Comparison of ENCODE assay signal across 8 cellular contexts in genomic region chr20:31691646-31692275, GRCh38. TPM values are rescaled to one million over a fixed set of nuclear protein-coding genes. Genes with fewer than 3 reads are reported as not detected.
DNase-seq lines count a peak whose midpoint lies in the region; ATAC-seq, FAIRE-seq and TF ChIP-seq lines count a peak whose summit lies in the region.

No MANE protein-coding gene starts in this region.

- peaks cover 57% of the 10 kb centered on the region for H3K4me1 Mint-ChIP-seq in T-helper 2 cell treated with Interferon-gamma antibody and Interleukin-4, amounts not matched to agents 5 μg/mL and 100 μg/mL, for 36 hours (ENCODE audit: low read depth)
- peaks cover 66% of the 10 kb centered on the region for H3K4me1 Mint-ChIP-seq in stimulated activated memory B cell treated with anti-CD40 and anti-IgM and Interleukin-4, amounts not matched to agents 10 μg/mL and 1 μg/mL and 100 μg/mL, for 72 hours

- H3K36me3 ChIP-seq in uterus = no peaks in the 10 kb centered on the region

- no peak for TF ChIP-seq CTCF in uterus (IDR thresholded peaks at IDR 0.05)

- TF ChIP-seq POLR2A in uterus (IDR thresholded peaks at IDR 0.05) (no peak), H54 (IDR thresholded peaks at IDR 0.05; ENCODE audit: low read depth, low read length) (no peak)

- H3K9me3 ChIP-seq in uterus = no peaks in the 10 kb centered on the region

- H3K27ac Mint-ChIP-seq in T-helper 2 cell treated with Interferon-gamma antibody and Interleukin-4, amounts not matched to agents 5 μg/mL and 100 μg/mL, for 36 hours = peak overlapping the region; percentile 71
- peak overlapping the region; percentile 65 for H3K27ac Mint-ChIP-seq in stimulated activated memory B cell treated with anti-CD40 and anti-IgM and Interleukin-4, amounts not matched to agents 10 μg/mL and 1 μg/mL and 100 μg/mL, for 72 hours

- H3K4me1 ChIP-seq in uterus = peaks cover 0 to 4% of the 10 kb centered on the region in 2 donors

- DNase-seq in T-helper 2 cell treated with Interferon-gamma antibody and Interleukin-4, amounts not matched to agents 5 μg/mL and 100 μg/mL, for 36 hours (ENCODE audit: low spot score) = no peak
- DNase-seq in T-helper 2 cell (no peak), HTR-8/SVneo (ENCODE audit: insufficient read length, low spot score) (no peak), astrocyte of the hippocampus (ENCODE audit: low read depth, low spot score) (peak; percentile 35), uterus (no peak), H54 (ENCODE audit: insufficient read length, low spot score) (no peak)

- no peak overlapping the region for H3K4me3 ChIP-seq in uterus

- intact Hi-C loops in uterus (cut with DNase I; ENCODE audit: low total_unique reads) = no loop called here

- peaks cover 43% of the 10 kb centered on the region for H3K36me3 Mint-ChIP-seq in T-helper 2 cell treated with Interferon-gamma antibody and Interleukin-4, amounts not matched to agents 5 μg/mL and 100 μg/mL, for 36 hours (ENCODE audit: low read depth)
- H3K36me3 Mint-ChIP-seq in stimulated activated memory B cell treated with anti-CD40 and anti-IgM and Interleukin-4, amounts not matched to agents 10 μg/mL and 1 μg/mL and 100 μg/mL, for 72 hours = peaks cover 66% of the 10 kb centered on the region

- no peaks in the 10 kb centered on the region for H3K27me3 ChIP-seq in uterus

- H3K9me3 Mint-ChIP-seq in T-helper 2 cell treated with Interferon-gamma antibody and Interleukin-4, amounts not matched to agents 5 μg/mL and 100 μg/mL, for 36 hours = no peaks in the 10 kb centered on the region
- H3K9me3 Mint-ChIP-seq in stimulated activated memory B cell treated with anti-CD40 and anti-IgM and Interleukin-4, amounts not matched to agents 10 μg/mL and 1 μg/mL and 100 μg/mL, for 72 hours = no peaks in the 10 kb centered on the region

- peak overlapping the region; percentile 2 for H3K4me3 Mint-ChIP-seq in T-helper 2 cell treated with Interferon-gamma antibody and Interleukin-4, amounts not matched to agents 5 μg/mL and 100 μg/mL, for 36 hours
- peak overlapping the region; percentile 4 for H3K4me3 Mint-ChIP-seq in stimulated activated memory B cell treated with anti-CD40 and anti-IgM and Interleukin-4, amounts not matched to agents 10 μg/mL and 1 μg/mL and 100 μg/mL, for 72 hours

- H3K27me3 Mint-ChIP-seq in T-helper 2 cell treated with Interferon-gamma antibody and Interleukin-4, amounts not matched to agents 5 μg/mL and 100 μg/mL, for 36 hours (ENCODE audit: low read depth) = no peaks in the 10 kb centered on the region
- no peaks in the 10 kb centered on the region for H3K27me3 Mint-ChIP-seq in stimulated activated memory B cell treated with anti-CD40 and anti-IgM and Interleukin-4, amounts not matched to agents 10 μg/mL and 1 μg/mL and 100 μg/mL, for 72 hours

- H3K27ac ChIP-seq in uterus = no peak overlapping the region

- ATAC-seq in stimulated activated memory B cell treated with anti-CD40 and anti-IgM and Interleukin-4, amounts not matched to agents 10 μg/mL and 1 μg/mL and 100 μg/mL, for 72 hours = no peak
- ATAC-seq in HG02840 (IDR thresholded peaks at IDR 0.05; ENCODE audit: low FRiP score, unreplicated experiment) = no peak

- peak; percentile 58 for FAIRE-seq in HTR-8/SVneo (lab: Jason Lieb, UNC)
- FAIRE-seq in H54 (lab: Jason Lieb, UNC) = no peak

RNA-seq across cellular contexts. Expression of gene BCL2L1, which starts 30.9 kb away (rescaled TPM):
- 100 to 1,000 TPM in 1 of 4 donors, 10 to 100 TPM in 3; 35.0 to 113 (median 57.4) TPM for total RNA-seq in uterus

RNA-seq across cellular contexts. Expression of gene TPX2, which starts 47.3 kb away (rescaled TPM):
- total RNA-seq in uterus = 10 to 100 TPM in 1 of 4 donors, under 1 TPM in 2, not detected in 1; 0.12 to 32.4 (median 0.59) TPM

RNA-seq across cellular contexts. Expression of gene COX4I2, which starts 54.0 kb away (rescaled TPM):
- 1 to 10 TPM in 2 of 4 donors, not detected in 2; 5.1 to 8.4 TPM for total RNA-seq in uterus
